Comparison of ENCODE assay signal across 1 cellular context in the genomic region with DNA sequence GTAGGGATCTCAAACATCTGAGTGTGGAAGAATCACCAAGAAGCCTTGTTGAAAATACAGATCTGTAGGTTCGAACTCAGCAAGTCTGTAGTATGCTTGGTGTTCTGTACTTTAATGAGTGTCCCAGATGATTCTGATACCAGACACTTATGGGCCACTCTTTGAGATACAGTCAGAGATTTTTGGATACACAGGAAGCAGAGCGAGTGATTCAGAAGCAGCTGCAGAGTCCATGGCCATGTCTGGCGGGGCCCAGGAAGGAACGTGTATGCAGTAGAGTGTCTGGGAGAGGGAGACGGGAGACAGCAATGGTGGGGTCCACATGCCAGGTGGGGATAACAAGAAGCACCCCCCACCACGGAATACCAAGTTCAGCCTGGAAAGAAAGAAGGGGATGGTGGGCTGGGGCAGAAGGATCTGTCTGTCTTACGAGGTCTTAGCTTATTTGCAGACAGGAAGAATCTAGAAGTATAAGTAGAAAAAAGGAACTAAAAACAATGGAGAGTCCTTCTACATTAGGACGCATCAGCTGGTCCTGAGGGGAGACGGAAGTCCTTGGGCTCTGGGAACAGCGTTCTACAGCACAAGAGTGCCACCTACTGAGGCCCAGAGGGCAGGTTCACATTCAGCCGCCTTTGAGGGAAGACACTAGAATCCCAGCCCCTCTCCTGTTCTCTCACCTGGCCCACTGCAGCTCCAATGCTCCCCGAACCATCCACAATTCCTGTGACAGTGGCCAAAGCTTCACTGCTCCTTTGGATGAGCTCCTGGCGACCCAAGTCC.
TF ChIP-seq lines count a peak whose summit lies in the region.

No MANE protein-coding gene starts in this region.

TF ChIP-seq in H1, 55 proteins besides CTCF, POLR2A, EP300 and RAD21:
- TF ChIP-seq KDM4A (IDR thresholded peaks at IDR 0.05; ENCODE audit: low read depth, low read length, severe bottlenecking) = no peak
- no peak for TF ChIP-seq TBP (IDR thresholded peaks at IDR 0.05; ENCODE audit: low read depth, low read length)
- TF ChIP-seq TEAD4 (IDR thresholded peaks at IDR 0.05; ENCODE audit: low read depth, low read length) = no peak
- no peak for TF ChIP-seq CHD1 (IDR thresholded peaks at IDR 0.05; ENCODE audit: low read depth, low read length)
- no peak for TF ChIP-seq SIRT6 (IDR thresholded peaks at IDR 0.05; ENCODE audit: low read length)
- TF ChIP-seq HDAC2 (IDR thresholded peaks at IDR 0.05; ENCODE audit: borderline replicate concordance in 1 of 2, low read depth in 2 of 2, low read length in 2 of 2) = no peak
- TF ChIP-seq TCF12 (IDR thresholded peaks at IDR 0.05; ENCODE audit: low read depth, low read length) = no peak
- TF ChIP-seq POLR2AphosphoS5 (IDR thresholded peaks at IDR 0.05; ENCODE audit: low read depth, low read length) = no peak
